2 cellular contexts compared by ENCODE assay signal in genomic region chr1:221758455-221758854, GRCh38.
TF ChIP-seq lines count a peak whose summit lies in the region.

No MANE protein-coding gene starts in this region.

TF ChIP-seq in IMR-90, 13 proteins besides CTCF, POLR2A, EP300 and RAD21:
- TF ChIP-seq RFX5 (IDR thresholded peaks at IDR 0.05; ENCODE audit: low read depth, low read length) = no peak
- no peak for TF ChIP-seq BHLHE40 (IDR thresholded peaks at IDR 0.05; ENCODE audit: low read depth, low read length)
- TF ChIP-seq RCOR1 (IDR thresholded peaks at IDR 0.05; ENCODE audit: insufficient replicate concordance, low read length) = no peak
- no peak for TF ChIP-seq CHD1 (IDR thresholded peaks at IDR 0.05; ENCODE audit: low read depth, low read length)
- no peak for TF ChIP-seq USF2 (IDR thresholded peaks at IDR 0.05; ENCODE audit: low read depth, low read length)
- no peak for TF ChIP-seq FOS (IDR thresholded peaks at IDR 0.05; ENCODE audit: low read depth, low read length)

TF ChIP-seq in K562, 482 proteins besides CTCF, POLR2A, EP300 and RAD21:
- TF ChIP-seq CREB1 (IDR thresholded peaks at IDR 0.05) (no peak), CREB1 (CRISPR knock-in tag; IDR thresholded peaks at IDR 0.05) (no peak), E2F1 (CRISPR knock-in tag; IDR thresholded peaks at IDR 0.05) (no peak), MAFG (tag; conservative IDR thresholded peaks at IDR 0.05) (peak; percentile 16; the same call in 1 of the 2 replicates), ZNF512 (tag; IDR thresholded peaks at IDR 0.05) (0 out of 2 replicates have a peak, but pooled peaks have one; percentile 11), FOS (IDR thresholded peaks at IDR 0.05; ENCODE audit: extremely low read depth, insufficient read length) (no peak), CXXC5 (CRISPR knock-in tag; IDR thresholded peaks at IDR 0.05) (0 out of 2 replicates have a peak, but pooled peaks have one; percentile 7)
